Comparison of ENCODE assay signal across 18 cellular contexts in genomic region chr2:130768191-130768855, GRCh38. TPM values are rescaled to one million over a fixed set of nuclear protein-coding genes. Genes with fewer than 3 reads are reported as not detected.
A peak's percentile ranks its signal among the peaks of the same experiment; 100 is the strongest.
DNase-seq lines count a peak whose midpoint lies in the region; ATAC-seq and TF ChIP-seq lines count a peak whose summit lies in the region.
"Had no signal": no experiment of that assay in that cellular context is flagged by ENCODE, and none has a peak within 500 bp of the region (broad histone marks: within the 10 kb centered on the region; RNA-seq: fewer than 3 reads in every experiment).

No MANE protein-coding gene starts in this region.

- H3K27me3 Mint-ChIP-seq in activated CD8-positive, alpha-beta T cell treated with anti-CD3 and anti-CD28 coated beads for 36 hours: peaks cover 3% of the 10 kb centered on the region
- no peaks in the 10 kb centered on the region for H3K27me3 Mint-ChIP-seq in progenitor cell of endocrine pancreas

- no peak for TF ChIP-seq POLR2A in gastrocnemius medialis (IDR thresholded peaks at IDR 0.05)

- CTCF ChIA-PET in Panc1 (lab: Charles Lee): no interaction called here
- CTCF ChIA-PET in activated CD8-positive, alpha-beta T cell treated with anti-CD3 and anti-CD28 coated beads for 36 hours (lab: Charles Lee): no interaction called here

- peaks cover 2% of the 10 kb centered on the region for H3K9me3 Mint-ChIP-seq in activated CD8-positive, alpha-beta T cell treated with anti-CD3 and anti-CD28 coated beads for 36 hours
- peaks cover 10% of the 10 kb centered on the region for H3K9me3 Mint-ChIP-seq in progenitor cell of endocrine pancreas (ENCODE audit: low read depth)
- H3K9me3 Mint-ChIP-seq: activated T-cell treated with anti-CD3 and anti-CD28 coated beads, Interleukin-2, amount 50 U/mL, for 4 hours had no signal

- in situ Hi-C loops in Panc1 (cut with HindIII; ENCODE audit: low pct_unique_long_range_greater_than_20kb, low sequenced_read_pairs): no loop called here
- in situ Hi-C loops in gastrocnemius medialis (cut with MboI; ENCODE audit: low sequenced_read_pairs in 4 of 4): no loop called here

- H3K27ac ChIP-seq in C4-2B (no peak overlapping the region), Panc1 (ENCODE audit: low read length) (no peak overlapping the region), gastrocnemius medialis (no peak overlapping the region)
- H3K27ac ChIP-seq: lower lobe of right lung, suprapubic skin had no signal

- intact Hi-C loops in Panc1 (cut with micrococcal nuclease; ENCODE audit: unreplicated experiment): no loop called here
- intact Hi-C loops in activated CD8-positive, alpha-beta T cell treated with anti-CD3 and anti-CD28 coated beads for 36 hours (cut with micrococcal nuclease): no loop called here
- intact Hi-C loops in gastrocnemius medialis (cut with DNase I; ENCODE audit: low total_unique reads): no loop called here

- H3K4me3 ChIP-seq in GM12875 (ENCODE audit: low read depth, low read length) (no peak overlapping the region), Panc1 (ENCODE audit: low read depth in 2 of 2, low read length in 2 of 2) (no peak overlapping the region), gastrocnemius medialis (no peak overlapping the region)
- H3K4me3 ChIP-seq: lower lobe of right lung, suprapubic skin had no signal

- no peaks in the 10 kb centered on the region for H3K9me3 ChIP-seq in Panc1 (ENCODE audit: control insufficient read depth, insufficient read depth, low read depth, low read length)
- H3K9me3 ChIP-seq in gastrocnemius medialis: no peaks in the 10 kb centered on the region
- H3K9me3 ChIP-seq: lower lobe of right lung, suprapubic skin had no signal

- no peaks in the 10 kb centered on the region; the same call in 1 of the 2 replicates for H3K27me3 ChIP-seq in Panc1 (ENCODE audit: control insufficient read depth, insufficient read depth, low read length)
- no peaks in the 10 kb centered on the region for H3K27me3 ChIP-seq in gastrocnemius medialis

- DNase-seq in Panc1 (ENCODE audit: low read depth, low spot score) (no peak), islet precursor cell (peak; percentile 42), gastrocnemius medialis (no peak), progenitor cell of endocrine pancreas (ENCODE audit: low spot score, unreplicated experiment) (no peak), cerebellar cortex (ENCODE audit: low spot score) (no peak)
- no peak for DNase-seq in activated CD8-positive, alpha-beta T cell treated with anti-CD3 and anti-CD28 coated beads for 36 hours
- DNase-seq: activated T-cell treated with anti-CD3 and anti-CD28 coated beads, Interleukin-2, amount 50 U/mL, for 4 hours; cerebellar nuclear complex; lower lobe of right lung; naive B cell; NCI-H1105; NCI-H2227 treated with DMSO at 0.1 percent for 48 hours; NK-92 treated with Interleukin-12 subunit alpha and Interleukin-12 subunit beta, amount 100 ng/mL, for 24 hours; SIG-M5 had no signal

- H3K4me1 ChIP-seq in Panc1 (ENCODE audit: control insufficient read depth, insufficient read depth, low read length) (no peaks in the 10 kb centered on the region), gastrocnemius medialis (no peaks in the 10 kb centered on the region)
- H3K4me1 ChIP-seq: lower lobe of right lung, suprapubic skin had no signal

- H3K4me3 Mint-ChIP-seq in activated CD8-positive, alpha-beta T cell treated with anti-CD3 and anti-CD28 coated beads for 36 hours: no peak overlapping the region
- H3K4me3 Mint-ChIP-seq in progenitor cell of endocrine pancreas (ENCODE audit: low read depth): no peak overlapping the region
- H3K4me3 Mint-ChIP-seq: activated T-cell treated with anti-CD3 and anti-CD28 coated beads, Interleukin-2, amount 50 U/mL, for 4 hours; naive B cell had no signal

- H3K36me3 ChIP-seq in Panc1 (ENCODE audit: control insufficient read depth, insufficient read depth, low read length): no peaks in the 10 kb centered on the region
- H3K36me3 ChIP-seq in gastrocnemius medialis: no peaks in the 10 kb centered on the region
- H3K36me3 ChIP-seq: lower lobe of right lung, suprapubic skin had no signal

- ATAC-seq in Panc1 (peak; percentile 67), gastrocnemius medialis (no peak)
- ATAC-seq in activated CD8-positive, alpha-beta T cell treated with anti-CD3 and anti-CD28 coated beads for 36 hours: no peak
- ATAC-seq: activated T-cell treated with anti-CD3 and anti-CD28 coated beads, Interleukin-2, amount 50 U/mL, for 4 hours had no signal

- no peak overlapping the region for H3K27ac Mint-ChIP-seq in activated CD8-positive, alpha-beta T cell treated with anti-CD3 and anti-CD28 coated beads for 36 hours
- H3K27ac Mint-ChIP-seq in progenitor cell of endocrine pancreas: no peak overlapping the region
- H3K27ac Mint-ChIP-seq: naive B cell had no signal

- BruUV-seq in Panc1 (replicated peaks; lab: Mats Ljungman, UMichigan): no TSS peak

- POLR2A ChIA-PET in Panc1 (lab: Charles Lee): no interaction called here
- POLR2A ChIA-PET in activated CD8-positive, alpha-beta T cell treated with anti-CD3 and anti-CD28 coated beads for 36 hours (lab: Charles Lee): interaction anchor here (0.6 kb wide), 1 partner anchor 28 kb away, joined by 3 read pairs; no protein-coding TSS in a partner anchor

- TF ChIP-seq CTCF in C4-2B (conservative IDR thresholded peaks at IDR 0.05): peak; percentile 34; the same call in 1 of the 2 replicates
- TF ChIP-seq CTCF in GM12875 (IDR thresholded peaks at IDR 0.05; ENCODE audit: borderline replicate concordance, insufficient read depth, low read depth, low read length): peak; percentile 34; the same call in 1 of the 2 replicates
- TF ChIP-seq CTCF in Panc1 (IDR thresholded peaks at IDR 0.05): peak; percentile 57
- TF ChIP-seq CTCF in activated CD8-positive, alpha-beta T cell treated with anti-CD3 and anti-CD28 coated beads for 36 hours (IDR thresholded peaks at IDR 0.05): no peak
- no peak for TF ChIP-seq CTCF in gastrocnemius medialis (IDR thresholded peaks at IDR 0.05 in 4 of 5, conservative IDR thresholded peaks at IDR 0.05 in 1 of 5)
- no peak for TF ChIP-seq CTCF in progenitor cell of endocrine pancreas (IDR thresholded peaks at IDR 0.05; ENCODE audit: unreplicated experiment)

- no peaks in the 10 kb centered on the region for H3K36me3 Mint-ChIP-seq in activated CD8-positive, alpha-beta T cell treated with anti-CD3 and anti-CD28 coated beads for 36 hours (ENCODE audit: low read depth)
- H3K36me3 Mint-ChIP-seq in progenitor cell of endocrine pancreas (ENCODE audit: insufficient read depth): no peaks in the 10 kb centered on the region
- H3K36me3 Mint-ChIP-seq: naive B cell had no signal

- H3K4me1 Mint-ChIP-seq in activated CD8-positive, alpha-beta T cell treated with anti-CD3 and anti-CD28 coated beads for 36 hours (ENCODE audit: low read depth): no peaks in the 10 kb centered on the region
- H3K4me1 Mint-ChIP-seq in progenitor cell of endocrine pancreas (ENCODE audit: low read depth): peaks cover 2% of the 10 kb centered on the region
- H3K4me1 Mint-ChIP-seq: naive B cell had no signal

RNA-seq across cellular contexts. Expression of gene AMER3, which starts 13.0 kb away (rescaled TPM):
- total RNA-seq in Panc1 (2021; ENCODE audit: unreplicated experiment) (not detected), gastrocnemius medialis (not detected), progenitor cell of endocrine pancreas (6.4 and 7.0 TPM in 2 replicates)
- polyA plus RNA-seq in Panc1 (2012; ENCODE audit: insufficient read length): not detected
- not detected for total RNA-seq in activated CD8-positive, alpha-beta T cell treated with anti-CD3 and anti-CD28 coated beads for 36 hours
- total RNA-seq: activated T-cell treated with anti-CD3 and anti-CD28 coated beads, Interleukin-2, amount 50 U/mL, for 4 hours; fibroblast of villous mesenchyme; lower lobe of right lung; suprapubic skin had no signal

RNA-seq across cellular contexts. Expression of gene GPR148, which starts 39.5 kb away (rescaled TPM):
- total RNA-seq in Panc1 (2021; ENCODE audit: unreplicated experiment) (not detected), gastrocnemius medialis (not detected), progenitor cell of endocrine pancreas (0.46 and 1.2 TPM in 2 replicates)
- polyA plus RNA-seq in Panc1 (2012; ENCODE audit: insufficient read length): not detected
- not detected for total RNA-seq in activated CD8-positive, alpha-beta T cell treated with anti-CD3 and anti-CD28 coated beads for 36 hours
- total RNA-seq: activated T-cell treated with anti-CD3 and anti-CD28 coated beads, Interleukin-2, amount 50 U/mL, for 4 hours; fibroblast of villous mesenchyme; lower lobe of right lung; suprapubic skin had no signal

Comparison
In these comparisons a context has a peak if more than half of its experiments do, and no peak if none do; other contexts are left out.
1. CTCF ChIP-seq: peak in C4-2B (single experiment), GM12875 (single experiment) and Panc1 (single experiment); none in activated CD8-positive, alpha-beta T cell treated with anti-CD3 and anti-CD28 coated beads for 36 hours (single experiment), gastrocnemius medialis (0 of 5) and progenitor cell of endocrine pancreas (single experiment).